ENCODE assay signal across 1 cellular context in the genomic region with DNA sequence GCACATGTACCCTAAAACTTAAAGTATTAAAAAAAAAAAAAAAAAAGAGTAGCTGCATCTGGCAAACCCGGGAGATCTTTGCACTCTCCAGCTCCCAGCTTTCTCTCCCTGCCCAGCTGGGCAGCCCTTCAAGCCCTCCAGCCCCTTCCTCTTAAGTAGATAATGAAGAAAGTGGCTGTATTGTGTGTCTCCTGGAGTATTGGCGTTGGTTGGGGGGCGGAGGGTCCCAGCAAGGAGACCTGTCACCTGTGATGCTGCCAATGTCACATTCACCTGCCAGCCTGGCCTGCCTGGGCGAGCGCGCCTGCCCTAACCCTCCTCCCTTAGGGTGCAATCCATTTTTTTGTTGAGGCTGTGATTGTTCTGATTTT.
A peak's percentile ranks its signal among the peaks of the same experiment; 100 is the strongest.
TF ChIP-seq lines count a peak whose summit lies in the region.

No MANE protein-coding gene starts in this region.

TF ChIP-seq in HepG2, 621 proteins besides CTCF, POLR2A, EP300 and RAD21 (continues in another document):
- no peak for TF ChIP-seq SMARCC2 (IDR thresholded peaks at IDR 0.05)
- no peak for TF ChIP-seq ZFP36 (IDR thresholded peaks at IDR 0.05; ENCODE audit: borderline replicate concordance, low read depth, low read length, partially characterized antibody)
- no peak for TF ChIP-seq ZNF549 (CRISPR knock-in tag; IDR thresholded peaks at IDR 0.05)
- TF ChIP-seq REL (CRISPR knock-in tag; conservative IDR thresholded peaks at IDR 0.05): no peak
- TF ChIP-seq GPN1 (CRISPR knock-in tag; IDR thresholded peaks at IDR 0.05; ENCODE audit: borderline replicate concordance): no peak
- no peak for TF ChIP-seq FOSL2 (CRISPR knock-in tag; IDR thresholded peaks at IDR 0.05)
- no peak for TF ChIP-seq KDM2A (CRISPR knock-in tag; IDR thresholded peaks at IDR 0.05; ENCODE audit: borderline replicate concordance, low read depth)
- TF ChIP-seq MZF1 (CRISPR knock-in tag; IDR thresholded peaks at IDR 0.05; ENCODE audit: borderline replicate concordance): no peak
- TF ChIP-seq HMGA1 (CRISPR knock-in tag; conservative IDR thresholded peaks at IDR 0.05): no peak
- TF ChIP-seq HCFC1 (IDR thresholded peaks at IDR 0.05; ENCODE audit: low read depth, low read length): no peak
- TF ChIP-seq, protein P1, sequence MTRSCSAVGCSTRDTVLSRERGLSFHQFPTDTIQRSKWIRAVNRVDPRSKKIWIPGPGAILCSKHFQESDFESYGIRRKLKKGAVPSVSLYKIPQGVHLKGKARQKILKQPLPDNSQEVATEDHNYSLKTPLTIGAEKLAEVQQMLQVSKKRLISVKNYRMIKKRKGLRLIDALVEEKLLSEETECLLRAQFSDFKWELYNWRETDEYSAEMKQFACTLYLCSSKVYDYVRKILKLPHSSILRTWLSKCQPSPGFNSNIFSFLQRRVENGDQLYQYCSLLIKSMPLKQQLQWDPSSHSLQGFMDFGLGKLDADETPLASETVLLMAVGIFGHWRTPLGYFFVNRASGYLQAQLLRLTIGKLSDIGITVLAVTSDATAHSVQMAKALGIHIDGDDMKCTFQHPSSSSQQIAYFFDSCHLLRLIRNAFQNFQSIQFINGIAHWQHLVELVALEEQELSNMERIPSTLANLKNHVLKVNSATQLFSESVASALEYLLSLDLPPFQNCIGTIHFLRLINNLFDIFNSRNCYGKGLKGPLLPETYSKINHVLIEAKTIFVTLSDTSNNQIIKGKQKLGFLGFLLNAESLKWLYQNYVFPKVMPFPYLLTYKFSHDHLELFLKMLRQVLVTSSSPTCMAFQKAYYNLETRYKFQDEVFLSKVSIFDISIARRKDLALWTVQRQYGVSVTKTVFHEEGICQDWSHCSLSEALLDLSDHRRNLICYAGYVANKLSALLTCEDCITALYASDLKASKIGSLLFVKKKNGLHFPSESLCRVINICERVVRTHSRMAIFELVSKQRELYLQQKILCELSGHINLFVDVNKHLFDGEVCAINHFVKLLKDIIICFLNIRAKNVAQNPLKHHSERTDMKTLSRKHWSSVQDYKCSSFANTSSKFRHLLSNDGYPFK (CRISPR knock-in tag; IDR thresholded peaks at IDR 0.05; ENCODE audit: borderline replicate concordance): no peak
- TF ChIP-seq CHD2 (IDR thresholded peaks at IDR 0.05; ENCODE audit: low read depth, low read length): no peak
- TF ChIP-seq MIER3 (CRISPR knock-in tag; IDR thresholded peaks at IDR 0.05; ENCODE audit: borderline replicate concordance): no peak
- TF ChIP-seq RFXANK (CRISPR knock-in tag; IDR thresholded peaks at IDR 0.05): no peak
- TF ChIP-seq, protein P2, sequence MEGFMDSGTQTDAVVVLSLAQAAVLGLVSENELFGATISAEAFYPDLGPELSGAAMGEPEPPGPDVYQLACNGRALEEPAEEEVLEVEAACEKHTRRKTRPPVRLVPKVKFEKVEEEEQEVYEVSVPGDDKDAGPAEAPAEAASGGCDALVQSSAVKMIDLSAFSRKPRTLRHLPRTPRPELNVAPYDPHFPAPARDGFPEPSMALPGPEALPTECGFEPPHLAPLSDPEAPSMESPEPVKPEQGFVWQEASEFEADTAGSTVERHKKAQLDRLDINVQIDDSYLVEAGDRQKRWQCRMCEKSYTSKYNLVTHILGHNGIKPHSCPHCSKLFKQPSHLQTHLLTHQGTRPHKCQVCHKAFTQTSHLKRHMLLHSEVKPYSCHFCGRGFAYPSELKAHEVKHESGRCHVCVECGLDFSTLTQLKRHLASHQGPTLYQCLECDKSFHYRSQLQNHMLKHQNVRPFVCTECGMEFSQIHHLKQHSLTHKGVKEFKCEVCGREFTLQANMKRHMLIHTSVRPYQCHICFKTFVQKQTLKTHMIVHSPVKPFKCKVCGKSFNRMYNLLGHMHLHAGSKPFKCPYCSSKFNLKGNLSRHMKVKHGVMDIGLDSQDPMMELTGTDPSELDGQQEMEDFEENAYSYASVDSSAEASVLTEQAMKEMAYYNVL (CRISPR knock-in tag; IDR thresholded peaks at IDR 0.05; ENCODE audit: borderline replicate concordance): no peak; the same call in 1 of the 2 replicates
- TF ChIP-seq NONO (IDR thresholded peaks at IDR 0.05): no peak
- TF ChIP-seq NONO (CRISPR knock-in tag; conservative IDR thresholded peaks at IDR 0.05): no peak
- TF ChIP-seq, protein P3, sequence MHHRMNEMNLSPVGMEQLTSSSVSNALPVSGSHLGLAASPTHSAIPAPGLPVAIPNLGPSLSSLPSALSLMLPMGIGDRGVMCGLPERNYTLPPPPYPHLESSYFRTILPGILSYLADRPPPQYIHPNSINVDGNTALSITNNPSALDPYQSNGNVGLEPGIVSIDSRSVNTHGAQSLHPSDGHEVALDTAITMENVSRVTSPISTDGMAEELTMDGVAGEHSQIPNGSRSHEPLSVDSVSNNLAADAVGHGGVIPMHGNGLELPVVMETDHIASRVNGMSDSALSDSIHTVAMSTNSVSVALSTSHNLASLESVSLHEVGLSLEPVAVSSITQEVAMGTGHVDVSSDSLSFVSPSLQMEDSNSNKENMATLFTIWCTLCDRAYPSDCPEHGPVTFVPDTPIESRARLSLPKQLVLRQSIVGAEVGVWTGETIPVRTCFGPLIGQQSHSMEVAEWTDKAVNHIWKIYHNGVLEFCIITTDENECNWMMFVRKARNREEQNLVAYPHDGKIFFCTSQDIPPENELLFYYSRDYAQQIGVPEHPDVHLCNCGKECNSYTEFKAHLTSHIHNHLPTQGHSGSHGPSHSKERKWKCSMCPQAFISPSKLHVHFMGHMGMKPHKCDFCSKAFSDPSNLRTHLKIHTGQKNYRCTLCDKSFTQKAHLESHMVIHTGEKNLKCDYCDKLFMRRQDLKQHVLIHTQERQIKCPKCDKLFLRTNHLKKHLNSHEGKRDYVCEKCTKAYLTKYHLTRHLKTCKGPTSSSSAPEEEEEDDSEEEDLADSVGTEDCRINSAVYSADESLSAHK (CRISPR knock-in tag; IDR thresholded peaks at IDR 0.05; ENCODE audit: borderline replicate concordance): no peak
- no peak for TF ChIP-seq KLF9 (CRISPR knock-in tag; IDR thresholded peaks at IDR 0.05; ENCODE audit: low read depth)
- no peak for TF ChIP-seq ZFP62 (CRISPR knock-in tag; IDR thresholded peaks at IDR 0.05)
- TF ChIP-seq ZBTB7A (CRISPR knock-in tag; IDR thresholded peaks at IDR 0.05): no peak
- 0 out of 2 replicates have a peak, but pooled peaks have one; percentile 39 for TF ChIP-seq NFKB2 (CRISPR knock-in tag; IDR thresholded peaks at IDR 0.05; ENCODE audit: borderline replicate concordance)
- no peak for TF ChIP-seq FOXP1 (IDR thresholded peaks at IDR 0.05)
- TF ChIP-seq FOXP1 (CRISPR knock-in tag; IDR thresholded peaks at IDR 0.05): no peak
- TF ChIP-seq PHF21A (CRISPR knock-in tag; IDR thresholded peaks at IDR 0.05): 0 out of 2 replicates have a peak, but pooled peaks have one; percentile 9
- 0 out of 2 replicates have a peak, but pooled peaks have one; percentile 6 for TF ChIP-seq ZNF263 (CRISPR knock-in tag; IDR thresholded peaks at IDR 0.05)
- TF ChIP-seq BRCA1 (CRISPR knock-in tag; IDR thresholded peaks at IDR 0.05): no peak
- no peak for TF ChIP-seq ZNF570 (CRISPR knock-in tag; IDR thresholded peaks at IDR 0.05; ENCODE audit: borderline replicate concordance)
- TF ChIP-seq ZNF431 (CRISPR knock-in tag; IDR thresholded peaks at IDR 0.05; ENCODE audit: borderline replicate concordance, low read depth): no peak; the same call in 1 of the 2 replicates
- TF ChIP-seq PHF5A (CRISPR knock-in tag; IDR thresholded peaks at IDR 0.05; ENCODE audit: low read depth, unreplicated experiment): no peak
- TF ChIP-seq AKAP8 (CRISPR knock-in tag; IDR thresholded peaks at IDR 0.05): no peak
- no peak for TF ChIP-seq ZNF674 (CRISPR knock-in tag; IDR thresholded peaks at IDR 0.05; ENCODE audit: low read depth)
- TF ChIP-seq ZNF737 (CRISPR knock-in tag; IDR thresholded peaks at IDR 0.05; ENCODE audit: borderline replicate concordance): no peak
- no peak for TF ChIP-seq ZBTB20 (CRISPR knock-in tag; IDR thresholded peaks at IDR 0.05; ENCODE audit: borderline replicate concordance, low read depth)
- no peak for TF ChIP-seq TCF7 (IDR thresholded peaks at IDR 0.05; ENCODE audit: low read depth)
- TF ChIP-seq, protein P4, sequence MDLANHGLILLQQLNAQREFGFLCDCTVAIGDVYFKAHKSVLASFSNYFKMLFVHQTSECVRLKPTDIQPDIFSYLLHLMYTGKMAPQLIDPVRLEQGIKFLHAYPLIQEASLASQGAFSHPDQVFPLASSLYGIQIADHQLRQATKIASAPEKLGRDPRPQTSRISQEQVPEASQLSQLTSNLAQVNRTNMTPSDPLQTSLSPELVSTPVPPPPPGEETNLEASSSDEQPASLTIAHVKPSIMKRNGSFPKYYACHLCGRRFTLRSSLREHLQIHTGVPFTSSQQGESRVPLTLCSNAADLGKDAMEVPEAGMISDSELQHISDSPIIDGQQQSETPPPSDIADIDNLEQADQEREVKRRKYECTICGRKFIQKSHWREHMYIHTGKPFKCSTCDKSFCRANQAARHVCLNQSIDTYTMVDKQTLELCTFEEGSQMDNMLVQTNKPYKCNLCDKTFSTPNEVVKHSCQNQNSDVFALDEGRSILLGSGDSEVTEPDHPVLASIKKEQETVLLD (CRISPR knock-in tag; IDR thresholded peaks at IDR 0.05; ENCODE audit: low read depth): no peak
- TF ChIP-seq, protein P5, sequence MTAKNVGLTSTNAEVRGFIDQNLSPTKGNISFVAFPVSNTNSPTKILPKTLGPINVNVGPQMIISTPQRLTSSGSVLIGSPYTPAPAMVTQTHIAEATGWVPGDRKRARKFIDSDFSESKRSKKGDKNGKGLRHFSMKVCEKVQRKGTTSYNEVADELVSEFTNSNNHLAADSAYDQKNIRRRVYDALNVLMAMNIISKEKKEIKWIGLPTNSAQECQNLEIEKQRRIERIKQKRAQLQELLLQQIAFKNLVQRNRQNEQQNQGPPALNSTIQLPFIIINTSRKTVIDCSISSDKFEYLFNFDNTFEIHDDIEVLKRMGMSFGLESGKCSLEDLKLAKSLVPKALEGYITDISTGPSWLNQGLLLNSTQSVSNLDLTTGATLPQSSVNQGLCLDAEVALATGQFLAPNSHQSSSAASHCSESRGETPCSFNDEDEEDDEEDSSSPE (CRISPR knock-in tag; IDR thresholded peaks at IDR 0.05): no peak
- TF ChIP-seq U2AF1 (optimal IDR thresholded peaks at IDR 0.05; ENCODE audit: low read depth, low read length): no peak
- TF ChIP-seq GLI4 (CRISPR knock-in tag; IDR thresholded peaks at IDR 0.05; ENCODE audit: borderline replicate concordance): no peak
- TF ChIP-seq ZSCAN25 (CRISPR knock-in tag; IDR thresholded peaks at IDR 0.05): no peak
- TF ChIP-seq ZBTB7B (CRISPR knock-in tag; IDR thresholded peaks at IDR 0.05): 0 out of 2 replicates have a peak, but pooled peaks have one; percentile 2
- TF ChIP-seq, protein P6, sequence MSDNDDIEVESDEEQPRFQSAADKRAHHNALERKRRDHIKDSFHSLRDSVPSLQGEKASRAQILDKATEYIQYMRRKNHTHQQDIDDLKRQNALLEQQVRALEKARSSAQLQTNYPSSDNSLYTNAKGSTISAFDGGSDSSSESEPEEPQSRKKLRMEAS (IDR thresholded peaks at IDR 0.05): 0 out of 2 replicates have a peak, but pooled peaks have one; percentile 7
- TF ChIP-seq ZNF879 (CRISPR knock-in tag; IDR thresholded peaks at IDR 0.05): no peak
- no peak for TF ChIP-seq ZFP82 (CRISPR knock-in tag; IDR thresholded peaks at IDR 0.05; ENCODE audit: borderline replicate concordance)
- no peak for TF ChIP-seq ZNF44 (CRISPR knock-in tag; IDR thresholded peaks at IDR 0.05)
- no peak for TF ChIP-seq CREB1 (IDR thresholded peaks at IDR 0.05)
- TF ChIP-seq CREB1 (CRISPR knock-in tag; IDR thresholded peaks at IDR 0.05): no peak
- 0 out of 2 replicates have a peak, but pooled peaks have one; percentile 3 for TF ChIP-seq ZNF143 (CRISPR knock-in tag; IDR thresholded peaks at IDR 0.05)
- no peak for TF ChIP-seq ZNF546 (CRISPR knock-in tag; conservative IDR thresholded peaks at IDR 0.05)
- TF ChIP-seq ZNF780A (CRISPR knock-in tag; IDR thresholded peaks at IDR 0.05): no peak
- no peak for TF ChIP-seq NR2F1 (CRISPR knock-in tag; IDR thresholded peaks at IDR 0.05)
- peak; percentile 50 for TF ChIP-seq RBM22 (optimal IDR thresholded peaks at IDR 0.05; ENCODE audit: low read length)
- TF ChIP-seq, protein P7, sequence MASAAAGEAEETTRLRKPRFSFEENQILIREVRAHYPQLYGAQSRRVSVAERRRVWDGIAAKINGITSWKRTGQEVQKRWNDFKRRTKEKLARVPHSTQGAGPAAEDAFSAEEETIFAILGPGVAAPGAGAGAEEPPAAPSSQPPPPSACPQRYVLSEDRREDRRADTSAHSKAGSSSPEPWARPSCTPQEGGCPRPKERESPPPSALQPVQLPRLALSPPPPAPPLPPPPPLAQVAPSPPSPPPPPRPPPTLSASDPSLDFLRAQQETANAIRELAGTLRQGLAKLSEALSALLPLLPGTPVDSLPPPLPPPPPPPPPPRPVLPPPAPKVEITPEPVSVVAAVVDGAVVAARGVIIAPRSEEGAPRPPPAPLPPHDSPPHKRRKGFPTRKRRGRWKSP (CRISPR knock-in tag; IDR thresholded peaks at IDR 0.05): 0 out of 2 replicates have a peak, but pooled peaks have one; percentile 12
- no peak for TF ChIP-seq GTF2F1 (IDR thresholded peaks at IDR 0.05; ENCODE audit: low read length)
- TF ChIP-seq GATAD2A (CRISPR knock-in tag; IDR thresholded peaks at IDR 0.05): no peak
- no peak for TF ChIP-seq SRSF9 (IDR thresholded peaks at IDR 0.05; ENCODE audit: borderline replicate concordance, insufficient read depth, low read depth, low read length, poor library complexity, severe bottlenecking)
- TF ChIP-seq, protein P8, sequence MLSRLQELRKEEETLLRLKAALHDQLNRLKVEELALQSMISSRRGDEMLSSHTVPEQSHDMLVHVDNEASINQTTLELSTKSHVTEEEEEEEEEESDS (CRISPR knock-in tag; IDR thresholded peaks at IDR 0.05; ENCODE audit: borderline replicate concordance): no peak
- TF ChIP-seq, protein P9, sequence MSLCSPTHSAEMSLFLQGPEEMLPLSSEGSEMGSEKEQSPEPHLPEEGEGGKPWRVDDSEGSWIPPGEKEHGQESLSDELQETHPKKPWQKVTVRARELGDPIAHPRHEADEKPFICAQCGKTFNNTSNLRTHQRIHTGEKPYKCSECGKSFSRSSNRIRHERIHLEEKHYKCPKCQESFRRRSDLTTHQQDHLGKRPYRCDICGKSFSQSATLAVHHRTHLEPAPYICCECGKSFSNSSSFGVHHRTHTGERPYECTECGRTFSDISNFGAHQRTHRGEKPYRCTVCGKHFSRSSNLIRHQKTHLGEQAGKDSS (CRISPR knock-in tag; IDR thresholded peaks at IDR 0.05; ENCODE audit: borderline replicate concordance, low read depth): 0 out of 2 replicates have a peak, but pooled peaks have one; percentile 21
- no peak for TF ChIP-seq ZNF235 (CRISPR knock-in tag; IDR thresholded peaks at IDR 0.05; ENCODE audit: borderline replicate concordance)
- TF ChIP-seq, protein P10, sequence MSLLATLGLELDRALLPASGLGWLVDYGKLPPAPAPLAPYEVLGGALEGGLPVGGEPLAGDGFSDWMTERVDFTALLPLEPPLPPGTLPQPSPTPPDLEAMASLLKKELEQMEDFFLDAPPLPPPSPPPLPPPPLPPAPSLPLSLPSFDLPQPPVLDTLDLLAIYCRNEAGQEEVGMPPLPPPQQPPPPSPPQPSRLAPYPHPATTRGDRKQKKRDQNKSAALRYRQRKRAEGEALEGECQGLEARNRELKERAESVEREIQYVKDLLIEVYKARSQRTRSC (CRISPR knock-in tag; IDR thresholded peaks at IDR 0.05; ENCODE audit: low read depth): no peak
- no peak for TF ChIP-seq MTA1 (CRISPR knock-in tag; IDR thresholded peaks at IDR 0.05; ENCODE audit: borderline replicate concordance)
- TF ChIP-seq ZNF747 (CRISPR knock-in tag; IDR thresholded peaks at IDR 0.05; ENCODE audit: borderline replicate concordance): no peak
- TF ChIP-seq RBFOX2 (IDR thresholded peaks at IDR 0.05; ENCODE audit: low read depth, low read length): peak; percentile 71
- no peak for TF ChIP-seq ARNT2 (CRISPR knock-in tag; IDR thresholded peaks at IDR 0.05; ENCODE audit: low read depth)
- TF ChIP-seq TEAD3 (CRISPR knock-in tag; optimal IDR thresholded peaks at IDR 0.05; ENCODE audit: borderline replicate concordance): no peak
- no peak for TF ChIP-seq ZNF644 (CRISPR knock-in tag; IDR thresholded peaks at IDR 0.05; ENCODE audit: low read depth)
